8 cellular contexts compared by ENCODE assay signal in the genomic region with DNA sequence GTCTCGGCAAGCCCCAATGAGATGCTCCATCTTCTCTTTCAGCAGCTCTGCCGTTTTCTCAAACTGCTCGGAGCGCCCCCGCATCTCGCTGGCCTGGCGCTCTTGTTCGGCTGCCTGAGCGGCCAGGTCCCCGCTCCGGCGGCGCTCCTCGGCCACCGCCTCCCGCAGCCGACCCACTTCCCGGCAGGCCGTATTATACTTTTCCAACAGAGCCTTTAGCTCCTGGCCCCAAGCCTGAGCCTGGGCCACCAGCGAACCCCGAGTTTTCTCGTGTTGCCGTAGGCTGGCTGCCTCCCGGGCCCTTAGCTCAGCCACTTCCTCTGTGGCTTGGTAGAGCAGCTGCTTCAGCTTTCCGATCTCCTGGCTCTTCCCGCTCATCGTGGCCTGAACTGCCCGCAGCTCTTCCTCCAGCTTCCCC. TPM values are rescaled to one million over a fixed set of nuclear protein-coding genes. Genes with fewer than 3 reads are reported as not detected.
DNase-seq lines count a peak whose midpoint lies in the region; ATAC-seq and TF ChIP-seq lines count a peak whose summit lies in the region.

No MANE protein-coding gene starts in this region.

- H3K9me3 ChIP-seq in effector memory CD4-positive, alpha-beta T cell (ENCODE audit: control insufficient read depth, low read length) = no peaks in the 10 kb centered on the region

- H3K4me3 Mint-ChIP-seq in activated CD4-positive, alpha-beta T cell treated with anti-CD3 and anti-CD28 coated beads, Interleukin-2, amount 10 ng/mL, durations not matched to agents 24 days and 14 days = peak overlapping the region; percentile 87

- peaks cover 6% of the 10 kb centered on the region for H3K4me1 ChIP-seq in effector memory CD4-positive, alpha-beta T cell (ENCODE audit: control insufficient read depth, insufficient read depth, low read length, poor library complexity, severe bottlenecking)

- TF ChIP-seq CTCF in GM13977 (IDR thresholded peaks at IDR 0.05; ENCODE audit: extremely low read depth, insufficient read depth, missing control alignments) = peak; percentile 14

- no peaks in the 10 kb centered on the region for H3K27me3 ChIP-seq in effector memory CD4-positive, alpha-beta T cell (replicated peaks; ENCODE audit: control insufficient read depth, insufficient read depth, low read length, poor library complexity, severe bottlenecking)

- H3K4me1 Mint-ChIP-seq in activated CD4-positive, alpha-beta T cell treated with anti-CD3 and anti-CD28 coated beads, Interleukin-2, amount 10 ng/mL, durations not matched to agents 24 days and 14 days = peaks cover 14% of the 10 kb centered on the region

- H3K27me3 Mint-ChIP-seq in activated CD4-positive, alpha-beta T cell treated with anti-CD3 and anti-CD28 coated beads, Interleukin-2, amount 10 ng/mL, durations not matched to agents 24 days and 14 days = peaks cover 42% of the 10 kb centered on the region

- peak overlapping the region; percentile 80 for H3K27ac Mint-ChIP-seq in activated CD4-positive, alpha-beta T cell treated with anti-CD3 and anti-CD28 coated beads, Interleukin-2, amount 10 ng/mL, durations not matched to agents 24 days and 14 days

- H3K36me3 Mint-ChIP-seq in activated CD4-positive, alpha-beta T cell treated with anti-CD3 and anti-CD28 coated beads, Interleukin-2, amount 10 ng/mL, durations not matched to agents 24 days and 14 days (ENCODE audit: low read depth) = no peaks in the 10 kb centered on the region

- DNase-seq in GM13977 (ENCODE audit: low spot score) (peak; percentile 56), medulla oblongata (ENCODE audit: extremely low spot score) (peak; percentile 46), SW480 (ENCODE audit: low spot score) (no peak), OCI-M1 (lab: John Stamatoyannopoulos, UW) (no peak)
- peak; percentile 83 for DNase-seq in activated CD4-positive, alpha-beta T cell treated with anti-CD3 and anti-CD28 coated beads, Interleukin-2, amount 10 ng/mL, durations not matched to agents 24 days and 14 days
- DNase-seq in effector memory CD4-positive, alpha-beta T cell = no peak
- peak; percentile 18 for DNase-seq in stimulated activated CD8-positive, alpha-beta memory T cell treated with anti-CD3 and anti-CD28 coated beads, Interleukin-12 subunit alpha, Interleukin-12 subunit beta, amount 100 ng/mL, for 4 hours (ENCODE audit: low read depth)

- no peaks in the 10 kb centered on the region for H3K9me3 Mint-ChIP-seq in activated CD4-positive, alpha-beta T cell treated with anti-CD3 and anti-CD28 coated beads, Interleukin-2, amount 10 ng/mL, durations not matched to agents 24 days and 14 days

- intact Hi-C loops in activated CD4-positive, alpha-beta T cell treated with anti-CD3 and anti-CD28 coated beads, Interleukin-2, amount 10 ng/mL, durations not matched to agents 24 days and 14 days (cut with micrococcal nuclease) = loop anchor here (1.0 to 5.0 kb wide), 3 partner anchors 13 to 85 kb away; a partner anchor contains a TSS

- H3K4me3 ChIP-seq in effector memory CD4-positive, alpha-beta T cell (ENCODE audit: insufficient read depth, low read depth, low read length, poor library complexity, severe bottlenecking) = peak overlapping the region; percentile 42

- in situ Hi-C loops in GM13977 (cut with MboI; ENCODE audit: low pct_unique_long_range_greater_than_20kb, low sequenced_read_pairs, unreplicated experiment) = no loop called here

- H3K27ac ChIP-seq in effector memory CD4-positive, alpha-beta T cell (ENCODE audit: insufficient read depth, low read length, poor library complexity, severe bottlenecking) = no peak overlapping the region

- H3K36me3 ChIP-seq in effector memory CD4-positive, alpha-beta T cell (ENCODE audit: control insufficient read depth, insufficient read depth, low read length) = no peaks in the 10 kb centered on the region

- ATAC-seq in GM18858 (IDR thresholded peaks at IDR 0.05; ENCODE audit: unreplicated experiment) = no peak

RNA-seq across cellular contexts. Expression of a gene that starts 13.1 kb away (rescaled TPM):
- 19.1 and 20.2 TPM in 2 replicates for total RNA-seq in activated CD4-positive, alpha-beta T cell treated with anti-CD3 and anti-CD28 coated beads, Interleukin-2, amount 10 ng/mL, durations not matched to agents 24 days and 14 days

RNA-seq across cellular contexts. Expression of a gene that starts 13.7 kb away (rescaled TPM):
- total RNA-seq in activated CD4-positive, alpha-beta T cell treated with anti-CD3 and anti-CD28 coated beads, Interleukin-2, amount 10 ng/mL, durations not matched to agents 24 days and 14 days = 0.40 TPM in 2 replicates

RNA-seq across cellular contexts. Expression of a gene that starts 26.6 kb away (rescaled TPM):
- 2.5 and 3.4 TPM in 2 replicates for total RNA-seq in activated CD4-positive, alpha-beta T cell treated with anti-CD3 and anti-CD28 coated beads, Interleukin-2, amount 10 ng/mL, durations not matched to agents 24 days and 14 days

RNA-seq across cellular contexts. Expression of a gene that starts 37.8 kb away (rescaled TPM):
- 1.7 and 2.4 TPM in 2 replicates for total RNA-seq in activated CD4-positive, alpha-beta T cell treated with anti-CD3 and anti-CD28 coated beads, Interleukin-2, amount 10 ng/mL, durations not matched to agents 24 days and 14 days

RNA-seq across cellular contexts. Expression of a gene that starts 46.5 kb away (rescaled TPM):
- total RNA-seq in activated CD4-positive, alpha-beta T cell treated with anti-CD3 and anti-CD28 coated beads, Interleukin-2, amount 10 ng/mL, durations not matched to agents 24 days and 14 days = 31.7 and 32.2 TPM in 2 replicates

Comparison
In these comparisons a context has a peak if more than half of its experiments do, and no peak if none do; other contexts are left out.
1. DNase-seq: peak in GM13977 (single experiment), activated CD4-positive, alpha-beta T cell treated with anti-CD3 and anti-CD28 coated beads, Interleukin-2, amount 10 ng/mL, durations not matched to agents 24 days and 14 days (single experiment), medulla oblongata (single experiment) and stimulated activated CD8-positive, alpha-beta memory T cell treated with anti-CD3 and anti-CD28 coated beads, Interleukin-12 subunit alpha, Interleukin-12 subunit beta, amount 100 ng/mL, for 4 hours (single experiment); none in effector memory CD4-positive, alpha-beta T cell (0 of 3), SW480 (single experiment) and OCI-M1 (single experiment).